In the genomic region with DNA sequence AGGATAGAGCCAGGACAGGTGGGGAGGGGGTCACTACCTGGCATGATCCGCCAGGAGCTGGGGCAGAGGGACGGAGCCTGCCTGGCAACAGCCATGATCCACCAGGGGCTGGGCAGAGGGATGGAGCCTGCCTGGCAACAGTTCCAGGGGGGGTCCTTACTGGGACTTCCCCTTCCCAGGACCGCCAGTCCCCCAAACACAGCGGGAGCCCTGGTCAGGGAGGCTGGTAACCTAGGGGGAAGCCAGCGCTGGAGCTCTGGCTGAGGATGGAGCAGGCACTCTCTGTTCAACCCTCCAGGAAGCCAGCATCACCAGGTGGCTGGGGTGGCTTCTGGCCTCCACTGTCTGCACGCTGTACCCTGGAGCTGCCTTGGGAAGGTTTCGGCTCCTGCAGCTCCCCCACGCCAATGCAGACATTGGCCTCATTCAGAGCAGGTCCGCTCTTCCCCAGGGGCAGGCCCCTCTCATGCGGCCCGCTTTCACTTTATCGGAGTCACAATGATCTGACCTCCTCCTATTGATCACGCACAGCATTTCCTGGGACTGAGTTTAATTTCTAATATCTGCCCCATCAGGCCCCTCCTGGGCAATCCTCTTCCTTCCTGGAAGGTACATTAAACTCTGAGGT, we compare ENCODE assay signal across 22 cellular contexts.
"Had no signal": no experiment of that assay in that cellular context is flagged by ENCODE, and none has a peak within 500 bp of the region (broad histone marks: within the 10 kb centered on the region; RNA-seq: fewer than 3 reads in every experiment).

No MANE protein-coding gene starts in this region.

- H3K36me3 Mint-ChIP-seq: activated CD8-positive, alpha-beta memory T cell treated with anti-CD3 and anti-CD28 coated beads, Interleukin-2, amount 10 ng/mL, durations not matched to agents 7 days and 5 days had no signal

- ATAC-seq: activated CD4-positive, CD25-positive, alpha-beta regulatory T cell treated with anti-CD3 and anti-CD28 coated beads, Interleukin-2, amount 50 U/mL, for 24 hours; activated CD8-positive, alpha-beta memory T cell treated with anti-CD3 and anti-CD28 coated beads, Interleukin-2, amount 10 ng/mL, durations not matched to agents 7 days and 5 days; activated T-cell treated with anti-CD3 and anti-CD28 coated beads, Interleukin-2, amount 50 U/mL, for 4 hours; heart right ventricle; left lobe of liver; stimulated activated naive CD8-positive, alpha-beta T cell treated with anti-CD3 and anti-CD28 coated beads, Interleukin-15, Interleukin-2, amounts not matched to agents 100 U/mL and 50 U/mL, for 24 hours had no signal

- DNase-seq: activated CD4-positive, alpha-beta memory T cell treated with anti-CD3 and anti-CD28 coated beads, Interleukin-2, amount 10 ng/mL, durations not matched to agents 7 days and 5 days; activated CD4-positive, alpha-beta T cell treated with anti-CD3 and anti-CD28 coated beads, Interleukin-2, amount 10 ng/mL, durations not matched to agents 24 days and 14 days; activated CD8-positive, alpha-beta memory T cell treated with anti-CD3 and anti-CD28 coated beads, Interleukin-2, amount 10 ng/mL, durations not matched to agents 7 days and 5 days; activated effector memory CD4-positive, alpha-beta T cell treated with Interleukin-2 at 50 U/mL for 16 hours; activated naive CD4-positive, alpha-beta T cell treated with anti-CD3 and anti-CD28 coated beads, Interleukin-2, amount 50 U/mL, for 16 hours; activated T-cell treated with anti-CD3 and anti-CD28 coated beads, Interleukin-2, amount 50 U/mL, for 4 hours; aorta; brain microvascular endothelial cell; central memory CD4-positive, alpha-beta T cell; heart right ventricle; nephron progenitor cell; occipital lobe; SHP77 treated with DMSO at 0.1 percent for 48 hours; stimulated activated CD4-positive, alpha-beta T cell treated with anti-CD3 and anti-CD28 coated beads, Interleukin-4, amount 100 ng/mL, for 1 hour; stimulated activated naive CD8-positive, alpha-beta T cell treated with anti-CD3 and anti-CD28 coated beads, Interleukin-15, Interleukin-2, amounts not matched to agents 100 U/mL and 50 U/mL, for 24 hours; T-helper 2 cell; thyroid gland had no signal

- H3K4me3 ChIP-seq: heart right ventricle, lung, thyroid gland had no signal

- H3K27ac ChIP-seq: brain microvascular endothelial cell, epithelial cell of prostate, heart right ventricle had no signal

- H3K4me3 Mint-ChIP-seq: activated CD4-positive, alpha-beta memory T cell treated with anti-CD3 and anti-CD28 coated beads, Interleukin-2, amount 10 ng/mL, durations not matched to agents 7 days and 5 days; activated CD4-positive, alpha-beta T cell treated with anti-CD3 and anti-CD28 coated beads, Interleukin-2, amount 10 ng/mL, durations not matched to agents 24 days and 14 days; activated CD8-positive, alpha-beta memory T cell treated with anti-CD3 and anti-CD28 coated beads, Interleukin-2, amount 10 ng/mL, durations not matched to agents 7 days and 5 days; activated T-cell treated with anti-CD3 and anti-CD28 coated beads, Interleukin-2, amount 50 U/mL, for 4 hours; nephron progenitor cell had no signal

- H3K4me1 ChIP-seq: heart right ventricle had no signal

- H3K9me3 ChIP-seq: heart right ventricle, SK-N-SH, thyroid gland had no signal

- H3K27me3 Mint-ChIP-seq: activated CD4-positive, alpha-beta memory T cell treated with anti-CD3 and anti-CD28 coated beads, Interleukin-2, amount 10 ng/mL, durations not matched to agents 7 days and 5 days had no signal

- H3K9me3 Mint-ChIP-seq: activated CD4-positive, alpha-beta memory T cell treated with anti-CD3 and anti-CD28 coated beads, Interleukin-2, amount 10 ng/mL, durations not matched to agents 7 days and 5 days; activated CD4-positive, alpha-beta T cell treated with anti-CD3 and anti-CD28 coated beads, Interleukin-2, amount 10 ng/mL, durations not matched to agents 24 days and 14 days; activated T-cell treated with anti-CD3 and anti-CD28 coated beads, Interleukin-2, amount 50 U/mL, for 4 hours; nephron progenitor cell had no signal

- H3K27me3 ChIP-seq: heart right ventricle, thyroid gland had no signal

- H3K27ac Mint-ChIP-seq: activated CD4-positive, alpha-beta memory T cell treated with anti-CD3 and anti-CD28 coated beads, Interleukin-2, amount 10 ng/mL, durations not matched to agents 7 days and 5 days; activated CD4-positive, alpha-beta T cell treated with anti-CD3 and anti-CD28 coated beads, Interleukin-2, amount 10 ng/mL, durations not matched to agents 24 days and 14 days; activated CD8-positive, alpha-beta memory T cell treated with anti-CD3 and anti-CD28 coated beads, Interleukin-2, amount 10 ng/mL, durations not matched to agents 7 days and 5 days had no signal

- H3K36me3 ChIP-seq: brain microvascular endothelial cell, heart right ventricle, thyroid gland had no signal
